Comparison of ENCODE assay signal across 8 cellular contexts in the genomic region with DNA sequence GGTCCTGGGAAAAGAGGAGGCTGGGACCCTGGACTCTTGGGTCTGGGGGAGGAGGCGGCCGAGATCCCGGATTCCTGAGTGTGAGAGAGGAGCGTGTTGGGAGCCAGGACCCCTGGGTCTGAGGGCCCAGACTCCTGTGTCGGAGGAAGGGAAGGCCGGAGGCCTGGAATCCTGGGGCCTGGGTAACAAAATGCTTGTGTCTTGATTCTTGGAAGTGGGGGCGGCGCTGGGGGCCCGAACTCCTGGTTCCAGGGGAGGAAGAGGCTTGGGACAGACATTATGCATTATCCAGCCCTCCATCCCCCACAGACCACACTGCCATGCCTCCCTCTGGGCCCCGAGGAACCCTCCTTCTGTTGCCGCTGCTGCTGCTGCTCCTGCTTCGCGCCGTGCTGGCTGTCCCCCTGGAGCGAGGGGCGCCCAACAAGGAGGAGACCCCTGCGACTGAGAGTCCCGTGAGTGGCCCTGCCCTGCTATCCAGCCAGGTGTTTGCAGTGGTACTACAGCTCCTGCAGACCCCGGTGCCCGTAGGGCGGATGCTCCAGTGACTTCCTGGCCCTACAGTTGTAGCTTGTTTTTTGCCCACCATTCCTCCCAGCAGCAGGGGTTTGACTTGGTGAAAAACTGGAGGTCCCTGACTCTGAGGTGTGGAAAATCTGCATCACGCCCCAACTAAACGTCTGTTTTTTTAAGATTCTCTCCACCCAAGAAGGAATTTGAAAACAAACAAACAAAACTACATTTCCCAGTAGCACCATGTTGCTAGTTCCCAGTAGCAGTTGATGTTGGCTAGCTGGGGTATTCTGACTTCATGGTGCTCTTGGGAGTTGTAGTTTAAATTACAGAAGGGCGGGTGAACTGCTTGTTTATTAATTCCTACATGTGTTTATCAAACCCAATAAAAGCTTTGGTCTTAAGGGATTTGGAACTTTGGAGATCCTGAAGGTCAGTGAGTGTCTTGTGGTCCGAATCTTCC. TPM values are rescaled to one million over a fixed set of nuclear protein-coding genes. Genes with fewer than 3 reads are reported as not detected.
DNase-seq lines count a peak whose midpoint lies in the region; ATAC-seq and TF ChIP-seq lines count a peak whose summit lies in the region.

No MANE protein-coding gene starts in this region.

- no peaks in the 10 kb centered on the region for H3K9me2 ChIP-seq in neural cell (ENCODE audit: insufficient read depth, low read length)

- H2AFZ ChIP-seq in neural cell (ENCODE audit: low read depth, low read length), result peak overlapping the region; percentile 54

- H3K4me3 ChIP-seq in Caco-2 (ENCODE audit: low read depth, low read length) (peak overlapping the region; percentile 76), neural cell (ENCODE audit: low read length) (peak overlapping the region; percentile 96)

- H3K36me3 ChIP-seq in Caco-2 (ENCODE audit: control insufficient read depth, insufficient read depth, low read length) (0 out of 2 replicates have a peak, but pooled peaks cover 2% of the 10 kb centered on the region), neural cell (ENCODE audit: insufficient read depth, low read length) (no peaks in the 10 kb centered on the region)

- TF ChIP-seq RAD21 in neural cell (conservative IDR thresholded peaks at IDR 0.05), result no peak

- H3K9me3 ChIP-seq in Caco-2 (no peaks in the 10 kb centered on the region), neural cell (ENCODE audit: low read length) (no peaks in the 10 kb centered on the region)

- TSS peak; percentile 86 for BruUV-seq in Caco-2 (replicated peaks; lab: Mats Ljungman, UMichigan)

- DNase-seq in Caco-2 (no peak), fibroblast of gingiva (ENCODE audit: low read depth) (peak; percentile 53), 8988T (no peak)
- peak; percentile 45 for DNase-seq in activated CD4-positive, alpha-beta T cell treated with anti-CD3 and anti-CD28 coated beads, Interleukin-2, amount 10 ng/mL, durations not matched to agents 7 days and 5 days

- peak overlapping the region; percentile 55 for H3K27ac ChIP-seq in neural cell (ENCODE audit: low read length)

- peak; percentile 3 for TF ChIP-seq EP300 in neural cell (conservative IDR thresholded peaks at IDR 0.05; ENCODE audit: poor library complexity, severe bottlenecking)

- CTCF ChIA-PET in Caco-2 (lab: Charles Lee), result interaction anchor here (0.7 to 1.9 kb wide), 9 partner anchors 32 to 197 kb away, joined by 4 to 12 read pairs (median 6); partner anchors contain the start of gene DHDH
- CTCF ChIA-PET in activated CD4-positive, alpha-beta T cell treated with anti-CD3 and anti-CD28 coated beads, Interleukin-2, amount 10 ng/mL, durations not matched to agents 7 days and 5 days (lab: Charles Lee), result interaction anchor here (0.7 to 1.3 kb wide), 10 partner anchors 13 to 633 kb away, joined by 3 to 6 read pairs (median 3); partner anchors contain the start of genes CA11 and PPP1R15A

- intact Hi-C loops in Caco-2 (cut with micrococcal nuclease; ENCODE audit: unreplicated experiment), result loop anchor here (1.0 to 2.0 kb wide), 4 partner anchors 27 to 63 kb away; partner anchors contain the start of genes BAX and DHDH

- peak; percentile 19 for ATAC-seq in HG03159 (IDR thresholded peaks at IDR 0.05; ENCODE audit: unreplicated experiment)
- ATAC-seq in HG03432 (IDR thresholded peaks at IDR 0.05; ENCODE audit: unreplicated experiment), result no peak
- ATAC-seq in HG03442 (IDR thresholded peaks at IDR 0.05; ENCODE audit: unreplicated experiment), result no peak

- H3K4me2 ChIP-seq in neural cell (ENCODE audit: low read length), result peak overlapping the region; percentile 83

- POLR2A ChIA-PET in Caco-2 (lab: Charles Lee), result interaction anchor here (0.6 to 1.6 kb wide), 14 partner anchors 22 to 96 kb away, joined by 3 to 16 read pairs (median 4); partner anchors contain the start of genes BAX, DHDH, GYS1 and PPP1R15A
- POLR2A ChIA-PET in activated CD4-positive, alpha-beta T cell treated with anti-CD3 and anti-CD28 coated beads, Interleukin-2, amount 10 ng/mL, durations not matched to agents 7 days and 5 days (lab: Charles Lee), result interaction anchor here (0.7 kb wide), 1 partner anchor 109 kb away, joined by 4 read pairs; no protein-coding TSS in a partner anchor

- H3K4me1 ChIP-seq in Caco-2, result 0 out of 2 replicates have a peak, but pooled peaks cover 13% of the 10 kb centered on the region

- H3K79me2 ChIP-seq in neural cell (replicated peaks; ENCODE audit: insufficient read depth, low read length), result peaks cover 11% of the 10 kb centered on the region

- no peaks in the 10 kb centered on the region for H3K9me3 Mint-ChIP-seq in Caco-2 (ENCODE audit: unreplicated experiment)
- no peaks in the 10 kb centered on the region for H3K9me3 Mint-ChIP-seq in activated CD4-positive, alpha-beta T cell treated with anti-CD3 and anti-CD28 coated beads, Interleukin-2, amount 10 ng/mL, durations not matched to agents 7 days and 5 days

- peak overlapping the region; percentile 89 for H3K27ac Mint-ChIP-seq in Caco-2 (ENCODE audit: unreplicated experiment)
- H3K27ac Mint-ChIP-seq in activated CD4-positive, alpha-beta T cell treated with anti-CD3 and anti-CD28 coated beads, Interleukin-2, amount 10 ng/mL, durations not matched to agents 7 days and 5 days, result peak overlapping the region; percentile 97

- H3K9ac ChIP-seq in neural cell (ENCODE audit: low read length), result peak overlapping the region; percentile 87

- H3K36me3 Mint-ChIP-seq in Caco-2 (ENCODE audit: insufficient read depth, unreplicated experiment), result peaks cover 41% of the 10 kb centered on the region
- peaks cover 38% of the 10 kb centered on the region for H3K36me3 Mint-ChIP-seq in activated CD4-positive, alpha-beta T cell treated with anti-CD3 and anti-CD28 coated beads, Interleukin-2, amount 10 ng/mL, durations not matched to agents 7 days and 5 days (ENCODE audit: low read depth)

- no peaks in the 10 kb centered on the region for H3F3A ChIP-seq in neural cell (ENCODE audit: insufficient read depth, low read length, poor library complexity, severe bottlenecking)

- H4K20me1 ChIP-seq in neural cell (ENCODE audit: insufficient read depth), result no peaks in the 10 kb centered on the region

- H3K4me1 Mint-ChIP-seq in Caco-2 (ENCODE audit: low read depth, unreplicated experiment), result peaks cover 13% of the 10 kb centered on the region
- H3K4me1 Mint-ChIP-seq in activated CD4-positive, alpha-beta T cell treated with anti-CD3 and anti-CD28 coated beads, Interleukin-2, amount 10 ng/mL, durations not matched to agents 7 days and 5 days, result peaks cover 47% of the 10 kb centered on the region

- no peaks in the 10 kb centered on the region for H3K27me3 Mint-ChIP-seq in Caco-2 (ENCODE audit: insufficient read depth, unreplicated experiment)
- no peaks in the 10 kb centered on the region for H3K27me3 Mint-ChIP-seq in activated CD4-positive, alpha-beta T cell treated with anti-CD3 and anti-CD28 coated beads, Interleukin-2, amount 10 ng/mL, durations not matched to agents 7 days and 5 days

- TF ChIP-seq CTCF in Caco-2 (IDR thresholded peaks at IDR 0.05; ENCODE audit: insufficient read depth in 1 of 2, low read depth in 1 of 2, low read length in 1 of 2, severe bottlenecking in 1 of 2, unreplicated experiment in 1 of 2) (no peak), neural cell (IDR thresholded peaks at IDR 0.05; ENCODE audit: poor library complexity, severe bottlenecking) (no peak)

- H3K4me3 Mint-ChIP-seq in Caco-2 (ENCODE audit: unreplicated experiment), result peak overlapping the region; percentile 92
- H3K4me3 Mint-ChIP-seq in activated CD4-positive, alpha-beta T cell treated with anti-CD3 and anti-CD28 coated beads, Interleukin-2, amount 10 ng/mL, durations not matched to agents 7 days and 5 days, result peak overlapping the region; percentile 93

- no peaks in the 10 kb centered on the region for H3K27me3 ChIP-seq in Caco-2 (replicated peaks; ENCODE audit: control insufficient read depth, insufficient read depth, low read length)
- no peaks in the 10 kb centered on the region for H3K27me3 ChIP-seq in neural cell (ENCODE audit: insufficient read depth, low read depth, low read length)

TF ChIP-seq in neural cell, 6 proteins besides CTCF, POLR2A, EP300 and RAD21:
- TF ChIP-seq MXI1 (conservative IDR thresholded peaks at IDR 0.05; ENCODE audit: poor library complexity, severe bottlenecking), result peak; percentile 1
- no peak for TF ChIP-seq POLR2AphosphoS5 (IDR thresholded peaks at IDR 0.05)
- no peak for TF ChIP-seq SMC3 (conservative IDR thresholded peaks at IDR 0.05; ENCODE audit: poor library complexity)

RNA-seq across cellular contexts. Expression of gene NUCB1, which starts 0.7 kb away (rescaled TPM):
- 140 and 142 TPM in 2 replicates for total RNA-seq in Caco-2 (2022)
- 100 to 1,000 TPM; 231 to 251 TPM for total RNA-seq in activated CD4-positive, alpha-beta T cell treated with anti-CD3 and anti-CD28 coated beads, Interleukin-2, amount 10 ng/mL, durations not matched to agents 7 days and 5 days
- 80.0 and 83.7 TPM in 2 replicates for polyA plus RNA-seq in neural cell
- polyA minus RNA-seq in neural cell, result 45.1 and 70.4 TPM in 2 replicates

RNA-seq across cellular contexts. Expression of gene TULP2, which starts 2.2 kb away (rescaled TPM):
- 0.61 and 1.1 TPM in 2 replicates for total RNA-seq in Caco-2 (2022)
- total RNA-seq in activated CD4-positive, alpha-beta T cell treated with anti-CD3 and anti-CD28 coated beads, Interleukin-2, amount 10 ng/mL, durations not matched to agents 7 days and 5 days, result not detected
- not detected in 2 replicates for polyA plus RNA-seq in neural cell
- not detected in 2 replicates for polyA minus RNA-seq in neural cell

RNA-seq across cellular contexts. Expression of gene PPP1R15A, which starts 28.5 kb away (rescaled TPM):
- total RNA-seq in Caco-2 (2022), result 83.3 and 94.7 TPM in 2 replicates
- 10 to 100 TPM; 49.6 to 53.3 TPM for total RNA-seq in activated CD4-positive, alpha-beta T cell treated with anti-CD3 and anti-CD28 coated beads, Interleukin-2, amount 10 ng/mL, durations not matched to agents 7 days and 5 days
- polyA plus RNA-seq in neural cell, result 73.3 and 73.6 TPM in 2 replicates
- 70.4 and 85.9 TPM in 2 replicates for polyA minus RNA-seq in neural cell

RNA-seq across cellular contexts. Expression of gene PLEKHA4, which starts 32.3 kb away (rescaled TPM):
- total RNA-seq in Caco-2 (2022), result 3.9 and 5.6 TPM in 2 replicates
- 1 to 10 TPM; 3.8 to 4.6 TPM for total RNA-seq in activated CD4-positive, alpha-beta T cell treated with anti-CD3 and anti-CD28 coated beads, Interleukin-2, amount 10 ng/mL, durations not matched to agents 7 days and 5 days
- not detected in 2 replicates for polyA plus RNA-seq in neural cell
- polyA minus RNA-seq in neural cell, result not detected in 2 replicates

RNA-seq across cellular contexts. Expression of gene DHDH, which starts 32.7 kb away (rescaled TPM):
- 2.6 and 3.3 TPM in 2 replicates for total RNA-seq in Caco-2 (2022)
- 1 to 10 TPM; 3.1 to 3.2 TPM for total RNA-seq in activated CD4-positive, alpha-beta T cell treated with anti-CD3 and anti-CD28 coated beads, Interleukin-2, amount 10 ng/mL, durations not matched to agents 7 days and 5 days
- polyA plus RNA-seq in neural cell, result 1.4 and 4.8 TPM in 2 replicates
- polyA minus RNA-seq in neural cell, result 0.81 TPM in 1 of 2 replicates, not detected in the other

Comparison
In these comparisons a context has a peak if more than half of its experiments do, and no peak if none do; other contexts are left out.
1. DNase-seq: peak in activated CD4-positive, alpha-beta T cell treated with anti-CD3 and anti-CD28 coated beads, Interleukin-2, amount 10 ng/mL, durations not matched to agents 7 days and 5 days (single experiment) and fibroblast of gingiva (single experiment); none in Caco-2 (0 of 2) and 8988T (single experiment).